8 cellular contexts compared by ENCODE assay signal in genomic region chr7:100705341-100705752, GRCh38. TPM values are rescaled to one million over a fixed set of nuclear protein-coding genes. Genes with fewer than 3 reads are reported as not detected.
DNase-seq lines count a peak whose midpoint lies in the region; ATAC-seq and TF ChIP-seq lines count a peak whose summit lies in the region.

No MANE protein-coding gene starts in this region.

- TSS peak; percentile 64 for BruUV-seq in MCF 10A (replicated peaks; lab: Mats Ljungman, UMichigan)

- WGBS in smooth muscle cell (ENCODE audit: low lambda C conversion rate), result 1% methylated on average over 25 of the region's 25 CpGs

- peaks cover 15% of the 10 kb centered on the region for H3K36me3 Mint-ChIP-seq in MCF 10A (ENCODE audit: insufficient read depth, unreplicated experiment)

- H3K4me3 Mint-ChIP-seq in MCF 10A (ENCODE audit: unreplicated experiment), result peak overlapping the region; percentile 95

- peak overlapping the region; percentile 89 for H3K4me2 ChIP-seq in smooth muscle cell

- POLR2A ChIA-PET in MCF 10A (lab: Yijun Ruan, JAX), result interaction anchor here (0.6 to 2.9 kb wide), 28 partner anchors 9 to 616 kb away, joined by 3 to 57 read pairs (median 6); partner anchors contain the start of genes EPHB4, EPO, FBXO24 and GIGYF1

- no peaks in the 10 kb centered on the region for H3K9me3 Mint-ChIP-seq in MCF 10A (ENCODE audit: unreplicated experiment)

- peak overlapping the region; percentile 93 for H3K27ac Mint-ChIP-seq in MCF 10A (ENCODE audit: low read depth, unreplicated experiment)

- H3F3A ChIP-seq in smooth muscle cell (ENCODE audit: low read depth), result no peaks in the 10 kb centered on the region

- peak overlapping the region; percentile 35 for H3K27ac ChIP-seq in iPS-20b (ENCODE audit: low read length)
- H3K27ac ChIP-seq in smooth muscle cell (ENCODE audit: low read depth), result peak overlapping the region; percentile 45

- H3K27me3 ChIP-seq in iPS-20b (ENCODE audit: insufficient read depth, low read length) (no peaks in the 10 kb centered on the region), smooth muscle cell (ENCODE audit: low read depth) (no peaks in the 10 kb centered on the region)

- H3K36me3 ChIP-seq in iPS-20b (ENCODE audit: insufficient read depth, low read depth, low read length), result peaks cover 18% of the 10 kb centered on the region
- no peaks in the 10 kb centered on the region for H3K36me3 ChIP-seq in smooth muscle cell (ENCODE audit: low read depth)

- ATAC-seq in HG02763 (IDR thresholded peaks at IDR 0.05; ENCODE audit: unreplicated experiment), result peak; percentile 40

- H3K9me3 ChIP-seq in iPS-20b (ENCODE audit: insufficient read depth, low read depth, low read length) (no peaks in the 10 kb centered on the region), smooth muscle cell (replicated peaks; ENCODE audit: low read depth) (no peaks in the 10 kb centered on the region)

- H2AFZ ChIP-seq in smooth muscle cell (ENCODE audit: low read depth), result peak overlapping the region; percentile 80

- H3K4me1 ChIP-seq in iPS-20b (ENCODE audit: insufficient read depth, low read length) (peaks cover 5% of the 10 kb centered on the region; the same call in 1 of the 2 replicates), smooth muscle cell (ENCODE audit: low read depth) (peaks cover 7% of the 10 kb centered on the region)

- H3K4me1 Mint-ChIP-seq in MCF 10A (ENCODE audit: insufficient read depth, unreplicated experiment), result peaks cover 10% of the 10 kb centered on the region

- intact Hi-C loops in MCF 10A (cut with micrococcal nuclease), result loop anchor here (1.0 to 2.0 kb wide), 3 partner anchors 97 to 147 kb away; partner anchors contain the start of gene SLC12A9

- CTCF ChIA-PET in MCF 10A (lab: Yijun Ruan, JAX), result interaction anchor here (0.5 to 6.7 kb wide), 41 partner anchors 8 to 1519 kb away, joined by 3 to 94 read pairs (median 4); partner anchors contain the start of genes ACTL6B, EPHB4, EPO and FBXO24

- TF ChIP-seq CTCF in MCF 10A (IDR thresholded peaks at IDR 0.05; ENCODE audit: unreplicated experiment) (peak; percentile 89), smooth muscle cell (IDR thresholded peaks at IDR 0.05; ENCODE audit: borderline replicate concordance, insufficient read depth, poor library complexity, severe bottlenecking) (peak; percentile 92)

- DNase-seq in NCI-H446 (lab: John Stamatoyannopoulos, UW) (peak; percentile 19 to 68), NCI-H446 treated with DMSO at 0.1 percent for 48 hours (lab: John Stamatoyannopoulos, UW) (no peak), NCI-H1417 (lab: John Stamatoyannopoulos, UW) (peak; percentile 79 to 91 (median 88)), UCSD-AML1 (lab: John Stamatoyannopoulos, UW; ENCODE audit: unreplicated experiment) (peak; percentile 55), MCF 10A (ENCODE audit: unreplicated experiment) (peak; percentile 69), smooth muscle cell (lab: John Stamatoyannopoulos, UW; ENCODE audit: unreplicated experiment) (peak; percentile 91)

- no peaks in the 10 kb centered on the region for H4K20me1 ChIP-seq in smooth muscle cell (ENCODE audit: low read depth)

- H3K27me3 Mint-ChIP-seq in MCF 10A (ENCODE audit: insufficient read depth, unreplicated experiment), result peaks cover 15% of the 10 kb centered on the region

- H3K79me2 ChIP-seq in smooth muscle cell (ENCODE audit: low read depth), result peaks cover 14% of the 10 kb centered on the region

- H3K9ac ChIP-seq in iPS-20b (ENCODE audit: low read depth, low read length), result peak overlapping the region; percentile 99
- peak overlapping the region; percentile 64 for H3K9ac ChIP-seq in smooth muscle cell (ENCODE audit: low read depth)

- peak overlapping the region; percentile 97 for H3K4me3 ChIP-seq in iPS-20b (ENCODE audit: low read length)
- H3K4me3 ChIP-seq in smooth muscle cell, result peak overlapping the region; percentile 89

RNA-seq across cellular contexts. Expression of gene POP7, which starts 0.6 kb away (rescaled TPM):
- 49.0 and 59.2 TPM in 2 replicates for total RNA-seq in MCF 10A (2022)
- 19.5 and 19.6 TPM in 2 replicates for total RNA-seq in smooth muscle cell
- 58.7 and 62.3 TPM in 2 replicates for polyA plus RNA-seq in smooth muscle cell

RNA-seq across cellular contexts. Expression of gene GIGYF1, which starts 11.3 kb away (rescaled TPM):
- total RNA-seq in MCF 10A (2022), result 37.6 and 40.1 TPM in 2 replicates
- 10.7 and 13.1 TPM in 2 replicates for total RNA-seq in smooth muscle cell
- 8.5 and 11.8 TPM in 2 replicates for polyA plus RNA-seq in smooth muscle cell

RNA-seq across cellular contexts. Expression of gene EPO, which starts 14.9 kb away (rescaled TPM):
- total RNA-seq in MCF 10A (2022) (not detected in 2 replicates), smooth muscle cell (not detected in 2 replicates)
- polyA plus RNA-seq in smooth muscle cell, result not detected in 2 replicates

RNA-seq across cellular contexts. Expression of gene ZAN, which starts 28.0 kb away (rescaled TPM):
- total RNA-seq in MCF 10A (2022) (not detected in 2 replicates), smooth muscle cell (not detected in 2 replicates)
- not detected in 2 replicates for polyA plus RNA-seq in smooth muscle cell

RNA-seq across cellular contexts. Expression of gene GNB2, which starts 31.8 kb away (rescaled TPM):
- 196 and 201 TPM in 2 replicates for total RNA-seq in MCF 10A (2022)
- total RNA-seq in smooth muscle cell, result 90.7 and 91.7 TPM in 2 replicates
- 219 and 238 TPM in 2 replicates for polyA plus RNA-seq in smooth muscle cell
